ENCODE assay signal across 20 cellular contexts in genomic region chr2:160290590-160290989, GRCh38.
DNase-seq lines count a peak whose midpoint lies in the region; ATAC-seq and TF ChIP-seq lines count a peak whose summit lies in the region.
"Had no signal": no experiment of that assay in that cellular context is flagged by ENCODE, and none has a peak within 500 bp of the region (broad histone marks: within the 10 kb centered on the region; RNA-seq: fewer than 3 reads in every experiment).

No MANE protein-coding gene starts in this region.

- H3K36me3 ChIP-seq in left lung (peaks cover 0 to 40% of the 10 kb centered on the region in 2 donors), stomach (peaks cover 0 to 35% (median 22%) of the 10 kb centered on the region in 4 donors)

- peak; percentile 51 for ATAC-seq in left lung
- ATAC-seq: activated CD4-positive, alpha-beta T cell treated with anti-CD3 and anti-CD28 coated beads for 36 hours; HepG2; mucosa of descending colon had no signal

- peak overlapping the region; percentile 7 for H3K27ac Mint-ChIP-seq in activated naive CD8-positive, alpha-beta T cell
- no peak overlapping the region for H3K27ac Mint-ChIP-seq in activated naive CD8-positive, alpha-beta T cell treated with anti-CD3 and anti-CD28 coated beads for 36 hours
- H3K27ac Mint-ChIP-seq: activated CD4-positive, alpha-beta T cell treated with anti-CD3 and anti-CD28 coated beads for 36 hours; activated naive CD8-positive, alpha-beta T cell treated with anti-CD3 and anti-CD28 coated beads, Interleukin-2, amount 10 ng/mL, durations not matched to agents 7 days and 5 days had no signal

- peaks cover 13% of the 10 kb centered on the region for H3K36me3 Mint-ChIP-seq in activated naive CD8-positive, alpha-beta T cell
- peaks cover 29% of the 10 kb centered on the region for H3K36me3 Mint-ChIP-seq in activated naive CD8-positive, alpha-beta T cell treated with anti-CD3 and anti-CD28 coated beads for 36 hours

- no peaks in the 10 kb centered on the region for H3K27me3 Mint-ChIP-seq in activated naive CD8-positive, alpha-beta T cell
- no peaks in the 10 kb centered on the region for H3K27me3 Mint-ChIP-seq in activated naive CD8-positive, alpha-beta T cell treated with anti-CD3 and anti-CD28 coated beads for 36 hours
- H3K27me3 Mint-ChIP-seq: activated CD4-positive, alpha-beta T cell treated with anti-CD3 and anti-CD28 coated beads for 36 hours; activated naive CD8-positive, alpha-beta T cell treated with anti-CD3 and anti-CD28 coated beads, Interleukin-2, amount 10 ng/mL, durations not matched to agents 7 days and 5 days had no signal

- H3K9me3 ChIP-seq in left lung (no peaks in the 10 kb centered on the region), stomach (no peaks in the 10 kb centered on the region)
- H3K9me3 ChIP-seq: Caco-2, mucosa of descending colon had no signal

- H3K4me3 Mint-ChIP-seq in activated naive CD8-positive, alpha-beta T cell: no peak overlapping the region
- no peak overlapping the region for H3K4me3 Mint-ChIP-seq in activated naive CD8-positive, alpha-beta T cell treated with anti-CD3 and anti-CD28 coated beads for 36 hours
- H3K4me3 Mint-ChIP-seq: activated CD4-positive, alpha-beta T cell treated with anti-CD3 and anti-CD28 coated beads for 36 hours; activated naive CD8-positive, alpha-beta T cell treated with anti-CD3 and anti-CD28 coated beads, Interleukin-2, amount 10 ng/mL, durations not matched to agents 7 days and 5 days had no signal

- H3K9me3 Mint-ChIP-seq in activated naive CD8-positive, alpha-beta T cell (ENCODE audit: low read depth): no peaks in the 10 kb centered on the region
- no peaks in the 10 kb centered on the region for H3K9me3 Mint-ChIP-seq in activated naive CD8-positive, alpha-beta T cell treated with anti-CD3 and anti-CD28 coated beads for 36 hours
- H3K9me3 Mint-ChIP-seq: activated naive CD8-positive, alpha-beta T cell treated with anti-CD3 and anti-CD28 coated beads, Interleukin-2, amount 10 ng/mL, durations not matched to agents 7 days and 5 days had no signal

- DNase-seq in activated naive CD8-positive, alpha-beta T cell treated with anti-CD3 and anti-CD28 coated beads for 36 hours: no peak
- peak; percentile 10 for DNase-seq in NCI-H510A (lab: John Stamatoyannopoulos, UW)
- DNase-seq in left lung: no peak
- DNase-seq in stomach: no peak
- DNase-seq in globus pallidus (ENCODE audit: low spot score): no peak
- DNase-seq in activated effector memory CD4-positive, alpha-beta T cell treated with anti-CD3 and anti-CD28 coated beads, Interleukin-2, amount 50 U/mL, for 16 hours: no peak
- no peak for DNase-seq in activated CD8-positive, alpha-beta memory T cell treated with anti-CD3 and anti-CD28 coated beads, Interleukin-2, amount 50 U/mL, for 4 hours
- DNase-seq: activated CD4-positive, alpha-beta T cell treated with anti-CD3 and anti-CD28 coated beads for 36 hours; activated naive CD8-positive, alpha-beta T cell treated with anti-CD3 and anti-CD28 coated beads, Interleukin-2, amount 10 ng/mL, durations not matched to agents 7 days and 5 days; Caco-2; central memory CD4-positive, alpha-beta T cell; GDM1; head of caudate nucleus; kidney; mucosa of descending colon; MV-4-11; SHP77 treated with DMSO at 0.1 percent for 48 hours had no signal

- H3K27me3 ChIP-seq in left lung: no peaks in the 10 kb centered on the region
- H3K27me3 ChIP-seq in stomach: no peaks in the 10 kb centered on the region

- peaks cover 10 to 62% of the 10 kb centered on the region in 2 donors for H3K4me1 ChIP-seq in left lung
- peaks cover 0 to 41% (median 17%) of the 10 kb centered on the region in 4 donors for H3K4me1 ChIP-seq in stomach
- H3K4me1 ChIP-seq: Caco-2 had no signal

- TF ChIP-seq POLR2A in stomach (IDR thresholded peaks at IDR 0.05): no peak

- no peak for TF ChIP-seq CTCF in left lung (IDR thresholded peaks at IDR 0.05)
- no peak for TF ChIP-seq CTCF in stomach (IDR thresholded peaks at IDR 0.05)

- H3K27ac ChIP-seq in left lung: peak overlapping the region; percentile 2 to 55
- peak overlapping the region in 3 of 5 donors; percentile 10 to 46 (median 28) for H3K27ac ChIP-seq in stomach
- H3K27ac ChIP-seq: parathyroid adenoma had no signal

- 79 to 98% (median 85%) methylated on average over 3 of the region's 3 CpGs for WGBS in stomach, 5 donors

- H3K4me3 ChIP-seq in left lung: no peak overlapping the region
- no peak overlapping the region for H3K4me3 ChIP-seq in stomach
- H3K4me3 ChIP-seq: mucosa of descending colon had no signal

- peaks cover 25% of the 10 kb centered on the region for H3K4me1 Mint-ChIP-seq in activated naive CD8-positive, alpha-beta T cell (ENCODE audit: low read depth)
- peaks cover 26% of the 10 kb centered on the region for H3K4me1 Mint-ChIP-seq in activated naive CD8-positive, alpha-beta T cell treated with anti-CD3 and anti-CD28 coated beads for 36 hours

- no peak for TF ChIP-seq EP300 in stomach (IDR thresholded peaks at IDR 0.05)

- intact Hi-C loops in left lung (cut with DNase I) (no loop called here), stomach (cut with DNase I; ENCODE audit: low total_unique reads) (no loop called here)
